Comparison of ENCODE assay signal across 1 cellular context in the genomic region with DNA sequence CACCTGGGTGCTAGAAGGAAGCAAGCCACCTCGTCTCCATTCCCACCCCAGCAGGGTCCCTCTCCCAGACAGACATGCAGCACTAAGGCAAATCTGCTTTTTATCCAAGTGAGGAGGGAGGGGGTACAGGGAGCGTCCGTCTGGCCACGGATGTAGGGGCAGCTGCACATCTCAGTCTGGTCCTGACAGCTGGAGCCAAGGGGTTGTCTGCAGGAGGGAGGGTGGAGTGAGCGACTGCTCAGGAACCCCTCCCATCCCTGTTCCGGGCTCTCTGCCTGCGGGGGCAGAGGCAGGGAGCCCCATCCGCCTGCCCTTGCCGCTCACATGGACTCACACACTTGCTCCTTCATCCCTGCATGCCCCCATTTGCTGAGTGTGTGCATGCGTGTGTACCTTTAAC.
TF ChIP-seq lines count a peak whose summit lies in the region.

No MANE protein-coding gene starts in this region.

TF ChIP-seq in IMR-90, 13 proteins besides CTCF, POLR2A, EP300 and RAD21:
- no peak for TF ChIP-seq FOS (IDR thresholded peaks at IDR 0.05; ENCODE audit: low read depth, low read length)
- no peak for TF ChIP-seq ELK1 (IDR thresholded peaks at IDR 0.05; ENCODE audit: borderline replicate concordance, low read depth, low read length)
- TF ChIP-seq NFE2L2 (IDR thresholded peaks at IDR 0.05; ENCODE audit: low read depth, low read length) = no peak
- TF ChIP-seq BHLHE40 (IDR thresholded peaks at IDR 0.05; ENCODE audit: low read depth, low read length) = no peak
- TF ChIP-seq SMC3 (IDR thresholded peaks at IDR 0.05; ENCODE audit: low read depth, low read length) = no peak
- no peak for TF ChIP-seq RCOR1 (IDR thresholded peaks at IDR 0.05; ENCODE audit: insufficient replicate concordance, low read length)
- TF ChIP-seq RFX5 (IDR thresholded peaks at IDR 0.05; ENCODE audit: low read depth, low read length) = no peak
- TF ChIP-seq MAZ (IDR thresholded peaks at IDR 0.05; ENCODE audit: borderline replicate concordance, low read depth, low read length) = no peak
- no peak for TF ChIP-seq MAFK (IDR thresholded peaks at IDR 0.05; ENCODE audit: low read depth, low read length)
- TF ChIP-seq CHD1 (IDR thresholded peaks at IDR 0.05; ENCODE audit: low read depth, low read length) = no peak
- TF ChIP-seq CEBPB (IDR thresholded peaks at IDR 0.05; ENCODE audit: low read depth, low read length) = no peak
- no peak for TF ChIP-seq MXI1 (IDR thresholded peaks at IDR 0.05; ENCODE audit: borderline replicate concordance, low read depth, low read length)
- no peak for TF ChIP-seq USF2 (IDR thresholded peaks at IDR 0.05; ENCODE audit: low read depth, low read length)
